23 cellular contexts compared by ENCODE assay signal in the genomic region with DNA sequence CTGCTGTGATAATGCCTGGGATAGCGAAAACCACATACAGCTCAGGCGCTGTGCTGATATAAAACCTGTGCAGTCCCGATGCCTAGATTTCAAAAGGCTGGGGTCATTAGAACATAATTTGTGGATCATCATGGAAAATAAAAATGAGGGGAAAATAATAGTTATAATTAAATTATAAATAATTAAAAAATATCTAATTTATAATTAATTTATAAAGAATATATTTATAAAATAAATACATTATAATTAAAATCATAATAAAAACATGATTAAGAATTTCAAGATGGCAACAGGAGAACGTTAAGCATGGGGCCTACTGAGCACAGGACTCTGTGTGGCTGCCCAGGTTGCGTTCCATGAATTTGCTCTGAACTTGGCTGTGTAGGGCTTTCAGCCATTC. TPM values are rescaled to one million over a fixed set of nuclear protein-coding genes. Genes with fewer than 3 reads are reported as not detected.
DNase-seq lines count a peak whose midpoint lies in the region; ATAC-seq, FAIRE-seq and TF ChIP-seq lines count a peak whose summit lies in the region.
"Had no signal": no experiment of that assay in that cellular context is flagged by ENCODE, and none has a peak within 500 bp of the region (broad histone marks: within the 10 kb centered on the region; RNA-seq: fewer than 3 reads in every experiment).

No MANE protein-coding gene starts in this region.

- no peak overlapping the region for H3K4me3 Mint-ChIP-seq in WTC11
- no peak overlapping the region for H3K4me3 Mint-ChIP-seq in activated naive CD8-positive, alpha-beta T cell treated with anti-CD3 and anti-CD28 coated beads for 36 hours
- H3K4me3 Mint-ChIP-seq: CD14-positive monocyte; CD4-positive, alpha-beta memory T cell had no signal

- POLR2A ChIA-PET in WTC11 (lab: Charles Lee), result no interaction called here

- TF ChIP-seq CTCF in WTC11 (IDR thresholded peaks at IDR 0.05), result no peak

- H2BK15ac ChIP-seq in mesenchymal stem cell (ENCODE audit: low read depth, poor library complexity, severe bottlenecking), result no peak overlapping the region

- DNase-seq in WTC11 (ENCODE audit: low spot score), result no peak
- no peak for DNase-seq in mesenchymal stem cell
- DNase-seq in effector CD8-positive, alpha-beta T cell (lab: John Stamatoyannopoulos, UW), result no peak
- DNase-seq in activated naive CD8-positive, alpha-beta T cell treated with anti-CD3 and anti-CD28 coated beads for 36 hours, result no peak
- DNase-seq: ACHN; BE2C; C1 segment of cervical spinal cord; CD4-positive, alpha-beta memory T cell; CD4-positive, CD25-positive, alpha-beta regulatory T cell; CD8-positive, alpha-beta memory T cell; DMS 273 treated with DMSO at 0.1 percent for 48 hours; DMS153; DMS79; DND-41; EL; GDM1 had no signal

- no peak overlapping the region for H3K14ac ChIP-seq in mesenchymal stem cell (ENCODE audit: low read length in 2 of 2)

- peak overlapping the region; percentile 60 for H4K8ac ChIP-seq in mesenchymal stem cell (ENCODE audit: low read length)

- H3K27ac Mint-ChIP-seq in WTC11, result no peak overlapping the region
- H3K27ac Mint-ChIP-seq in activated naive CD8-positive, alpha-beta T cell treated with anti-CD3 and anti-CD28 coated beads for 36 hours, result no peak overlapping the region
- H3K27ac Mint-ChIP-seq: CD14-positive monocyte; CD4-positive, alpha-beta memory T cell; CD4-positive, CD25-positive, alpha-beta regulatory T cell; CD8-positive, alpha-beta memory T cell had no signal

- ATAC-seq in WTC11, result no peak
- ATAC-seq: GM12878 had no signal

- no peak overlapping the region for H3K4me3 ChIP-seq in mesenchymal stem cell (ENCODE audit: insufficient read depth in 1 of 2, low read depth in 1 of 2, low read length in 2 of 2)
- H3K4me3 ChIP-seq: BLaER1, GM12878 had no signal

- no peak overlapping the region for H3K9ac ChIP-seq in mesenchymal stem cell (ENCODE audit: low read length)
- H3K9ac ChIP-seq: BLaER1 had no signal

- peak overlapping the region; percentile 58 for H2BK120ac ChIP-seq in mesenchymal stem cell (ENCODE audit: low read depth, low read length)

- H3K79me1 ChIP-seq in mesenchymal stem cell (replicated peaks; ENCODE audit: low read length, poor library complexity, severe bottlenecking), result no peaks in the 10 kb centered on the region

- no peaks in the 10 kb centered on the region for H3K36me3 ChIP-seq in mesenchymal stem cell (ENCODE audit: control insufficient read depth in 1 of 2, insufficient read depth in 2 of 2, low read depth in 1 of 2, low read length in 2 of 2)
- H3K36me3 ChIP-seq: BE2C, BLaER1 had no signal

- H3K4me2 ChIP-seq in mesenchymal stem cell (ENCODE audit: low read length, poor library complexity, severe bottlenecking), result no peak overlapping the region
- H3K4me2 ChIP-seq: BLaER1 had no signal

- H3K18ac ChIP-seq in mesenchymal stem cell (ENCODE audit: low read depth in 1 of 2, low read length in 2 of 2), result peak overlapping the region in 1 of 2 experiments; percentile 49

- peaks cover 12% of the 10 kb centered on the region for H3K4me1 Mint-ChIP-seq in WTC11
- H3K4me1 Mint-ChIP-seq in activated naive CD8-positive, alpha-beta T cell treated with anti-CD3 and anti-CD28 coated beads for 36 hours, result no peaks in the 10 kb centered on the region
- H3K4me1 Mint-ChIP-seq: CD4-positive, alpha-beta memory T cell; CD8-positive, alpha-beta memory T cell had no signal

- peak overlapping the region; percentile 39 for H4K91ac ChIP-seq in mesenchymal stem cell (ENCODE audit: low read length)

- H3K27me3 ChIP-seq in mesenchymal stem cell (ENCODE audit: control insufficient read depth in 1 of 2, insufficient read depth in 1 of 2, low read length in 2 of 2), result no peaks in the 10 kb centered on the region
- H3K27me3 ChIP-seq: BE2C, BLaER1 had no signal

- WGBS in mesenchymal stem cell, result 90% methylated on average over 4 of the region's 5 CpGs

- no peak overlapping the region for H2AFZ ChIP-seq in mesenchymal stem cell (ENCODE audit: low read depth, low read length)

- no peak overlapping the region for H3K4ac ChIP-seq in mesenchymal stem cell (ENCODE audit: low read depth in 1 of 2, low read length in 2 of 2)

- no peak overlapping the region for H3K27ac ChIP-seq in mesenchymal stem cell (ENCODE audit: low read length, poor library complexity, severe bottlenecking)
- H3K27ac ChIP-seq: 22Rv1, BLaER1 had no signal

- no peaks in the 10 kb centered on the region for H3K4me1 ChIP-seq in mesenchymal stem cell (ENCODE audit: control insufficient read depth, insufficient read depth, low read depth, low read length)
- H3K4me1 ChIP-seq: BE2C, BLaER1 had no signal

- H3K36me3 Mint-ChIP-seq in WTC11, result no peaks in the 10 kb centered on the region
- no peaks in the 10 kb centered on the region for H3K36me3 Mint-ChIP-seq in activated naive CD8-positive, alpha-beta T cell treated with anti-CD3 and anti-CD28 coated beads for 36 hours
- H3K36me3 Mint-ChIP-seq: CD4-positive, alpha-beta memory T cell; CD4-positive, CD25-positive, alpha-beta regulatory T cell had no signal

- H3K23ac ChIP-seq in mesenchymal stem cell (ENCODE audit: low read length in 2 of 2), result no peak overlapping the region

- H2BK5ac ChIP-seq in mesenchymal stem cell (ENCODE audit: low read depth, low read length, poor library complexity, severe bottlenecking), result no peak overlapping the region

- peak; percentile 21 for FAIRE-seq in A204.1 (lab: Jason Lieb, UNC)
- FAIRE-seq: GM12878, GM12892, GM18507 had no signal

- no peak overlapping the region for H2AK5ac ChIP-seq in mesenchymal stem cell (ENCODE audit: low read length, severe bottlenecking)

- CTCF ChIA-PET in WTC11 (lab: Charles Lee), result no interaction called here

- H3K9me3 Mint-ChIP-seq in WTC11, result peaks cover 10% of the 10 kb centered on the region; the same call in 1 of the 2 replicates
- no peaks in the 10 kb centered on the region for H3K9me3 Mint-ChIP-seq in activated naive CD8-positive, alpha-beta T cell treated with anti-CD3 and anti-CD28 coated beads for 36 hours

- H2BK12ac ChIP-seq in mesenchymal stem cell (ENCODE audit: low read length in 2 of 2), result peak overlapping the region in 1 of 2 experiments; percentile 63

- H3K9me3 ChIP-seq in mesenchymal stem cell (ENCODE audit: control insufficient read depth, low read length), result no peaks in the 10 kb centered on the region
- H3K9me3 ChIP-seq: BE2C, BLaER1 had no signal

- no peaks in the 10 kb centered on the region for H3K27me3 Mint-ChIP-seq in WTC11 (ENCODE audit: low read depth)
- no peaks in the 10 kb centered on the region for H3K27me3 Mint-ChIP-seq in activated naive CD8-positive, alpha-beta T cell treated with anti-CD3 and anti-CD28 coated beads for 36 hours
- H3K27me3 Mint-ChIP-seq: CD4-positive, alpha-beta memory T cell; CD4-positive, CD25-positive, alpha-beta regulatory T cell; CD8-positive, alpha-beta memory T cell had no signal

TF ChIP-seq in WTC11, 78 proteins besides CTCF, POLR2A, EP300 and RAD21:
- TF ChIP-seq HMGA2 (CRISPR knock-in tag; IDR thresholded peaks at IDR 0.05), result peak; percentile 98
- TF ChIP-seq, protein P1, sequence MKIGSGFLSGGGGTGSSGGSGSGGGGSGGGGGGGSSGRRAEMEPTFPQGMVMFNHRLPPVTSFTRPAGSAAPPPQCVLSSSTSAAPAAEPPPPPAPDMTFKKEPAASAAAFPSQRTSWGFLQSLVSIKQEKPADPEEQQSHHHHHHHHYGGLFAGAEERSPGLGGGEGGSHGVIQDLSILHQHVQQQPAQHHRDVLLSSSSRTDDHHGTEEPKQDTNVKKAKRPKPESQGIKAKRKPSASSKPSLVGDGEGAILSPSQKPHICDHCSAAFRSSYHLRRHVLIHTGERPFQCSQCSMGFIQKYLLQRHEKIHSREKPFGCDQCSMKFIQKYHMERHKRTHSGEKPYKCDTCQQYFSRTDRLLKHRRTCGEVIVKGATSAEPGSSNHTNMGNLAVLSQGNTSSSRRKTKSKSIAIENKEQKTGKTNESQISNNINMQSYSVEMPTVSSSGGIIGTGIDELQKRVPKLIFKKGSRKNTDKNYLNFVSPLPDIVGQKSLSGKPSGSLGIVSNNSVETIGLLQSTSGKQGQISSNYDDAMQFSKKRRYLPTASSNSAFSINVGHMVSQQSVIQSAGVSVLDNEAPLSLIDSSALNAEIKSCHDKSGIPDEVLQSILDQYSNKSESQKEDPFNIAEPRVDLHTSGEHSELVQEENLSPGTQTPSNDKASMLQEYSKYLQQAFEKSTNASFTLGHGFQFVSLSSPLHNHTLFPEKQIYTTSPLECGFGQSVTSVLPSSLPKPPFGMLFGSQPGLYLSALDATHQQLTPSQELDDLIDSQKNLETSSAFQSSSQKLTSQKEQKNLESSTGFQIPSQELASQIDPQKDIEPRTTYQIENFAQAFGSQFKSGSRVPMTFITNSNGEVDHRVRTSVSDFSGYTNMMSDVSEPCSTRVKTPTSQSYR (CRISPR knock-in tag; IDR thresholded peaks at IDR 0.05), result no peak

RNA-seq across cellular contexts. Expression of a gene that starts 53.9 kb away (rescaled TPM):
- total RNA-seq in WTC11 (2021), result 27.3 to 30.5 TPM (median 27.8 TPM) in 3 replicates
- 20.5 TPM for polyA plus RNA-seq in mesenchymal stem cell (2013, experiment 1 of 2)
- polyA plus RNA-seq in mesenchymal stem cell (2013, experiment 2 of 2), result 21.6 TPM
- 10 to 100 TPM; 35.0 to 36.5 TPM for total RNA-seq in activated naive CD8-positive, alpha-beta T cell treated with anti-CD3 and anti-CD28 coated beads for 36 hours
